Comparison of ENCODE assay signal across 16 cellular contexts in the genomic region with DNA sequence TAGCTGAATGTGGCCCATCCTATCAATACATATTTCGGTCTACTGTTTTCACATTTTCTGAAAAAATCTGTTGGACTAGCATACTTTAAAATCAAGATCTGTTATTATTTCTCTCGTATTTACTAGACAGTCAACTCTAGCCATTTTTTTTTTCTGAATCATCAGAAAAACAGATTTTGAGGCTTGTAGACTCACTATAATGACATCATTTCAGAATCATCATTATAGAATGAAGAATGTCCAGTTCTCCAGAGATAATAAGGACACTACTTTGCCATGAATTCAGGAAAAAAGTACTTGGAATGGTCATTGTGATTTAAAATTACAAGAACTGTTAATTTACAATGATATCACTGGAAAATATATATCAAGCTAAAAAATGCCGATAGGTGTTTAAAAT.
"Had no signal": no experiment of that assay in that cellular context is flagged by ENCODE, and none has a peak within 500 bp of the region (broad histone marks: within the 10 kb centered on the region; RNA-seq: fewer than 3 reads in every experiment).

No MANE protein-coding gene starts in this region.

- H3K27me3 ChIP-seq: heart left ventricle, right atrium auricular region, thyroid gland, upper lobe of left lung, vagina had no signal

- H3K9me3 ChIP-seq: heart left ventricle, right atrium auricular region, thyroid gland, upper lobe of left lung, vagina had no signal

- H3K27ac ChIP-seq: coronary artery, heart left ventricle, right atrium auricular region, thyroid gland, upper lobe of left lung, vagina had no signal

- H3K4me1 ChIP-seq: heart left ventricle, right atrium auricular region, thyroid gland, upper lobe of left lung, vagina had no signal

- H3K4me3 ChIP-seq: coronary artery, heart left ventricle, right atrium auricular region, thyroid gland, upper lobe of left lung, vagina had no signal

- H3K36me3 ChIP-seq: heart left ventricle, right atrium auricular region, thyroid gland, upper lobe of left lung, vagina had no signal

- ATAC-seq: heart left ventricle; left lobe of liver; naive thymus-derived CD4-positive, alpha-beta T cell had no signal

- DNase-seq: effector CD4-positive, alpha-beta T cell; endodermal cell; heart left ventricle; hippocampal formation; mammary epithelial cell; naive thymus-derived CD4-positive, alpha-beta T cell; nephron progenitor cell; small intestine; stimulated activated CD4-positive, alpha-beta T cell treated with anti-CD3 and anti-CD28 coated beads, Interleukin-2, amount 100 ng/mL, for 48 hours; stimulated activated naive CD4-positive, alpha-beta T cell treated with Interleukin-2 at 50 U/mL for 16 hours; thyroid gland; upper lobe of left lung had no signal
